Comparison of ENCODE assay signal across 9 cellular contexts in genomic region chr14:91400696-91401095, GRCh38. TPM values are rescaled to one million over a fixed set of nuclear protein-coding genes. Genes with fewer than 3 reads are reported as not detected.
DNase-seq lines count a peak whose midpoint lies in the region; ATAC-seq and TF ChIP-seq lines count a peak whose summit lies in the region.
"Had no signal": no experiment of that assay in that cellular context is flagged by ENCODE, and none has a peak within 500 bp of the region (broad histone marks: within the 10 kb centered on the region; RNA-seq: fewer than 3 reads in every experiment).

No MANE protein-coding gene starts in this region.

- H3K27ac Mint-ChIP-seq in CD4-positive, alpha-beta T cell: peak overlapping the region; percentile 98

- no peaks in the 10 kb centered on the region for H3K9me3 Mint-ChIP-seq in CD4-positive, alpha-beta T cell

- CTCF ChIA-PET in CD4-positive, alpha-beta T cell (lab: Charles Lee): interaction anchor here (1.0 to 6.1 kb wide), 8 partner anchors 10 to 77 kb away, joined by 3 to 62 read pairs (median 6); partner anchors contain the start of gene CCDC88C

- no peak for ATAC-seq in CD4-positive, alpha-beta T cell (ENCODE audit: poor library complexity)
- no peak for ATAC-seq in GM18517 (IDR thresholded peaks at IDR 0.05; ENCODE audit: unreplicated experiment)

- peak overlapping the region; percentile 66 for H3K27ac ChIP-seq in CD4-positive, alpha-beta T cell (ENCODE audit: low read depth, low read length)
- H3K27ac ChIP-seq: adrenal gland had no signal

- no peak for TF ChIP-seq CTCF in CD4-positive, alpha-beta T cell (IDR thresholded peaks at IDR 0.05)
- TF ChIP-seq CTCF in astrocyte of the cerebellum (IDR thresholded peaks at IDR 0.05; ENCODE audit: low read depth, low read length, missing control alignments): no peak

- intact Hi-C loops in CD4-positive, alpha-beta T cell (cut with DNase I, micrococcal nuclease): no loop called here

- H3K36me3 Mint-ChIP-seq in CD4-positive, alpha-beta T cell (ENCODE audit: low read depth): peaks cover 48% of the 10 kb centered on the region

- no peaks in the 10 kb centered on the region for H3K36me3 ChIP-seq in mucosa of stomach (ENCODE audit: control insufficient read depth, insufficient read depth, low read length)
- H3K36me3 ChIP-seq: adrenal gland had no signal

- H3K27me3 ChIP-seq in CD4-positive, alpha-beta T cell (ENCODE audit: control insufficient read depth, insufficient read depth, low read length): no peaks in the 10 kb centered on the region
- no peaks in the 10 kb centered on the region for H3K27me3 ChIP-seq in mucosa of stomach (ENCODE audit: control insufficient read depth, insufficient read depth, low read length)
- H3K27me3 ChIP-seq: adrenal gland had no signal

- in situ Hi-C loops in astrocyte of the cerebellum (cut with HindIII; ENCODE audit: low sequenced_read_pairs): no loop called here

- peaks cover 76% of the 10 kb centered on the region for H3K4me1 ChIP-seq in mucosa of stomach (ENCODE audit: control insufficient read depth, insufficient read depth, low read length)

- H3K27me3 Mint-ChIP-seq in CD4-positive, alpha-beta T cell: no peaks in the 10 kb centered on the region

- POLR2A ChIA-PET in CD4-positive, alpha-beta T cell (lab: Charles Lee): interaction anchor here (0.7 to 12.9 kb wide), 11 partner anchors 7 to 85 kb away, joined by 3 to 294 read pairs (median 7); partner anchors contain the start of gene CCDC88C

- DNase-seq in CD4-positive, alpha-beta T cell: no peak
- DNase-seq in Jurkat, Clone E6-1 (ENCODE audit: low read depth, low spot score): no peak
- peak; percentile 26 for DNase-seq in astrocyte of the cerebellum (ENCODE audit: low read depth)
- no peak for DNase-seq in mesenteric fat pad (ENCODE audit: low spot score)
- DNase-seq in Ammon's horn (ENCODE audit: low spot score): no peak
- DNase-seq in amygdala (lab: John Stamatoyannopoulos, UW): no peak
- DNase-seq: adrenal gland had no signal

- H3K4me1 Mint-ChIP-seq in CD4-positive, alpha-beta T cell (ENCODE audit: low read depth): peaks cover 91% of the 10 kb centered on the region

- H3K4me3 ChIP-seq in Jurkat, Clone E6-1 (ENCODE audit: low read length): peak overlapping the region; percentile 45
- no peak overlapping the region for H3K4me3 ChIP-seq in astrocyte of the cerebellum (ENCODE audit: low read depth, low read length)
- H3K4me3 ChIP-seq in mucosa of stomach (ENCODE audit: low read length): no peak overlapping the region

- H3K9ac ChIP-seq in mucosa of stomach (ENCODE audit: low read length): peak overlapping the region; percentile 33

- peak overlapping the region; percentile 93 for H3K4me3 Mint-ChIP-seq in CD4-positive, alpha-beta T cell

- H3K9me3 ChIP-seq in CD4-positive, alpha-beta T cell (ENCODE audit: control insufficient read depth, low read length): no peaks in the 10 kb centered on the region
- H3K9me3 ChIP-seq in mucosa of stomach (ENCODE audit: control insufficient read depth, low read length): no peaks in the 10 kb centered on the region
- H3K9me3 ChIP-seq: adrenal gland had no signal

RNA-seq across cellular contexts. Expression of gene CCDC88C, which starts 16.9 kb away (rescaled TPM):
- 100 to 1,000 TPM; 269 to 287 TPM for total RNA-seq in CD4-positive, alpha-beta T cell
- polyA plus RNA-seq in Jurkat, Clone E6-1 (2012; ENCODE audit: insufficient read depth, insufficient read length): 52.9 TPM
- 17.4 TPM for total RNA-seq in mesenteric fat pad

Comparison
In these comparisons a context has a peak if more than half of its experiments do, and no peak if none do; other contexts are left out.
1. RNA of gene CCDC88C, which starts 16.9 kb away (total RNA-seq): 269 to 287 TPM in CD4-positive, alpha-beta T cell; 17.4 TPM in mesenteric fat pad (single experiment); every median in the first group is over 10 times any median in the second.